Comparison of ENCODE assay signal across 1 cellular context in genomic region chr13:28412981-28413380, GRCh38.
TF ChIP-seq lines count a peak whose summit lies in the region.

No MANE protein-coding gene starts in this region.

TF ChIP-seq in GM12878, 131 proteins besides CTCF, POLR2A, EP300 and RAD21 (continued from another document):
- TF ChIP-seq HCFC1 (IDR thresholded peaks at IDR 0.05; ENCODE audit: low read length) (no peak), ASH2L (IDR thresholded peaks at IDR 0.05; ENCODE audit: borderline replicate concordance, low read depth) (no peak), ZSCAN29 (IDR thresholded peaks at IDR 0.05) (no peak), SMAD5 (IDR thresholded peaks at IDR 0.05; ENCODE audit: low read depth) (no peak), NBN (IDR thresholded peaks at IDR 0.05) (no peak), ZBED1 (IDR thresholded peaks at IDR 0.05; ENCODE audit: borderline replicate concordance) (no peak), SUZ12 (IDR thresholded peaks at IDR 0.05; ENCODE audit: unreplicated experiment) (no peak), BMI1 (IDR thresholded peaks at IDR 0.05; ENCODE audit: borderline replicate concordance) (no peak), IRF5 (IDR thresholded peaks at IDR 0.05; ENCODE audit: borderline replicate concordance) (no peak), IRF4 (IDR thresholded peaks at IDR 0.05; ENCODE audit: low read depth, low read length) (no peak), EED (IDR thresholded peaks at IDR 0.05; ENCODE audit: low read depth) (no peak), SIN3A (IDR thresholded peaks at IDR 0.05; ENCODE audit: low read depth, low read length) (no peak), STAT1 (conservative IDR thresholded peaks at IDR 0.05) (no peak)
- TF ChIP-seq, protein P1, sequence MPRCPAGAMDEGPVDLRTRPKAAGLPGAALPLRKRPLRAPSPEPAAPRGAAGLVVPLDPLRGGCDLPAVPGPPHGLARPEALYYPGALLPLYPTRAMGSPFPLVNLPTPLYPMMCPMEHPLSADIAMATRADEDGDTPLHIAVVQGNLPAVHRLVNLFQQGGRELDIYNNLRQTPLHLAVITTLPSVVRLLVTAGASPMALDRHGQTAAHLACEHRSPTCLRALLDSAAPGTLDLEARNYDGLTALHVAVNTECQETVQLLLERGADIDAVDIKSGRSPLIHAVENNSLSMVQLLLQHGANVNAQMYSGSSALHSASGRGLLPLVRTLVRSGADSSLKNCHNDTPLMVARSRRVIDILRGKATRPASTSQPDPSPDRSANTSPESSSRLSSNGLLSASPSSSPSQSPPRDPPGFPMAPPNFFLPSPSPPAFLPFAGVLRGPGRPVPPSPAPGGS (IDR thresholded peaks at IDR 0.05; ENCODE audit: borderline replicate concordance, insufficient read depth, low read depth, low read length, poor library complexity, severe bottlenecking), result no peak
- TF ChIP-seq, protein P2, sequence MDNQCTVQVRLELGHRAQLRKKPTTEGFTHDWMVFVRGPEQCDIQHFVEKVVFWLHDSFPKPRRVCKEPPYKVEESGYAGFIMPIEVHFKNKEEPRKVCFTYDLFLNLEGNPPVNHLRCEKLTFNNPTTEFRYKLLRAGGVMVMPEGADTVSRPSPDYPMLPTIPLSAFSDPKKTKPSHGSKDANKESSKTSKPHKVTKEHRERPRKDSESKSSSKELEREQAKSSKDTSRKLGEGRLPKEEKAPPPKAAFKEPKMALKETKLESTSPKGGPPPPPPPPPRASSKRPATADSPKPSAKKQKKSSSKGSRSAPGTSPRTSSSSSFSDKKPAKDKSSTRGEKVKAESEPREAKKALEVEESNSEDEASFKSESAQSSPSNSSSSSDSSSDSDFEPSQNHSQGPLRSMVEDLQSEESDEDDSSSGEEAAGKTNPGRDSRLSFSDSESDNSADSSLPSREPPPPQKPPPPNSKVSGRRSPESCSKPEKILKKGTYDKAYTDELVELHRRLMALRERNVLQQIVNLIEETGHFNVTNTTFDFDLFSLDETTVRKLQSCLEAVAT (IDR thresholded peaks at IDR 0.05), result no peak
